22 cellular contexts compared by ENCODE assay signal in the genomic region with DNA sequence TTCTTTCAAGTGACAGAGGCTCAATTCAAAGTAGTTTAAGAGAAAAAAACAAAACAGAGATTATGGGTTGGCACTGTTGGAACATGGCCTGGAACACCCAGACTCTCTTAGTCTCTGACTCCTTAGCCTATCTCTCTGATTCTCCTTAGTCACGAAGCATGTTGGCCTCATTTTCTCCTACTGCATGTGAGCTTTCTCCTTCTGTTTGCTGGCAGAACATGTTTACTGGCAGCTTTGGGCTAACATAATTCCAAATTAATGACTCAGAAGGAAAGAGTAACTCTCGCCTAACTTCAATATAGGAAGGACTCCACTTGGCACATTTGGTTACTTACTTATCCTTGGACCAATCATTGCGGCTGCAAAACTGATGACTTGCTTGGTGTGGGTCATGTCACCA. TPM values are rescaled to one million over a fixed set of nuclear protein-coding genes. Genes with fewer than 3 reads are reported as not detected.
"Had no signal": no experiment of that assay in that cellular context is flagged by ENCODE, and none has a peak within 500 bp of the region (broad histone marks: within the 10 kb centered on the region; RNA-seq: fewer than 3 reads in every experiment).

No MANE protein-coding gene starts in this region.

- H3K4me1 ChIP-seq: body of pancreas, esophagus squamous epithelium, lower lobe of right lung, pancreas, stomach, upper lobe of right lung had no signal

- H3K4me3 ChIP-seq: body of pancreas, esophagus squamous epithelium, lower lobe of right lung, pancreas, stomach, thoracic aorta, upper lobe of right lung had no signal

- H3K27ac ChIP-seq: body of pancreas, esophagus squamous epithelium, lower lobe of right lung, pancreas, stomach, thoracic aorta, upper lobe of right lung, VCaP had no signal

- H3K36me3 ChIP-seq: esophagus squamous epithelium, lower lobe of right lung, pancreas, stomach, thoracic aorta, upper lobe of right lung had no signal

- FAIRE-seq: frontal cortex, pancreas had no signal

- H3K27me3 ChIP-seq: body of pancreas, pancreas, upper lobe of right lung had no signal

- H3K9me3 ChIP-seq: esophagus squamous epithelium, lower lobe of right lung, pancreas, thoracic aorta, upper lobe of right lung had no signal

- DNase-seq: activated CD4-positive, alpha-beta T cell treated with anti-CD3 and anti-CD28 coated beads for 1 hour; activated CD4-positive, alpha-beta T cell treated with anti-CD3 and anti-CD28 coated beads, Interleukin-2, amount 50 U/mL, for 4 hours; activated naive CD4-positive, alpha-beta T cell treated with anti-CD3 and anti-CD28 coated beads for 36 hours; activated naive CD8-positive, alpha-beta T cell treated with anti-CD3 and anti-CD28 coated beads, Interleukin-2, amount 50 U/mL, for 24 hours; body of pancreas; cortex of kidney; effector CD4-positive, alpha-beta T cell; esophagus squamous epithelium; head of caudate nucleus; lower lobe of right lung; midbrain; pancreas; stimulated activated CD4-positive, alpha-beta T cell treated with anti-CD3 and anti-CD28 coated beads, Interleukin-12 subunit alpha, Interleukin-12 subunit beta, amount 100 ng/mL, for 4 hours; stimulated activated CD4-positive, alpha-beta T cell treated with anti-CD3 and anti-CD28 coated beads, Interleukin-2, amount 100 ng/mL, for 24 hours; stomach; T-helper 1 cell; T1000; upper lobe of right lung had no signal

- ATAC-seq: activated naive CD8-positive, alpha-beta T cell treated with anti-CD3 and anti-CD28 coated beads, Interleukin-2, amount 50 U/mL, for 24 hours; activated T-helper 17 cell treated with anti-CD3 and anti-CD28 coated beads, Interleukin-2, amount 50 U/mL, for 72 hours; body of pancreas; lower lobe of right lung; pancreas; upper lobe of right lung had no signal

RNA-seq across cellular contexts. Expression of a gene that starts 21.7 kb away (rescaled TPM):
- total RNA-seq: activated naive CD4-positive, alpha-beta T cell treated with anti-CD3 and anti-CD28 coated beads for 36 hours; activated T-helper 17 cell treated with anti-CD3 and anti-CD28 coated beads, Interleukin-2, amount 50 U/mL, for 72 hours; esophagus squamous epithelium; thoracic aorta; upper lobe of right lung had no signal
- polyA plus RNA-seq: stomach had no signal
